10 cellular contexts compared by ENCODE assay signal in the genomic region with DNA sequence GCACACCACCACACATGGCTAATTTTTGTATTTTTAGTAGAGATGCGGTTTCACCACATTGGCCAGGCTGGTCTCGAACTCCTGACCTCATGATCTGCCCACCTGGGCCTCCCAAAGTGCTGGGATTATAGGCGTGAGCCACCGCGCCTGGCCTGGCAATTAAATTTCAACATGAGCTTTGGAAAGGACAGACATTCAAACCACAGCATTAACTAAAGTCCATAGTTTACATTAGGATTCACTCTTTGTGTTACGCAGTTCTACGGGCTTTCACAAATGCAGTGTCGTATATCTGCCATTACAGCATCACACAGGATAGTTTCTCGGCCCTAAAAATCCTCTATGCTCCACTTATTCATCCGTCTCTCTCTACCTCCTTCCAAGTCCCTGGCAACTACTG. TPM values are rescaled to one million over a fixed set of nuclear protein-coding genes. Genes with fewer than 3 reads are reported as not detected.
"Had no signal": no experiment of that assay in that cellular context is flagged by ENCODE, and none has a peak within 500 bp of the region (broad histone marks: within the 10 kb centered on the region; RNA-seq: fewer than 3 reads in every experiment).

No MANE protein-coding gene starts in this region.

RNA-seq across cellular contexts. Expression of gene MYOZ2, which starts 7.7 kb away (rescaled TPM):
- total RNA-seq: endodermal cell, esophagus mucosa, esophagus squamous epithelium, foreskin keratinocyte, left colon, left lobe of liver, lower leg skin, lower lobe of right lung, lung microvascular endothelial cell, mononuclear cell had no signal
- polyA plus RNA-seq: foreskin keratinocyte had no signal
